11 cellular contexts compared by ENCODE assay signal in the genomic region with DNA sequence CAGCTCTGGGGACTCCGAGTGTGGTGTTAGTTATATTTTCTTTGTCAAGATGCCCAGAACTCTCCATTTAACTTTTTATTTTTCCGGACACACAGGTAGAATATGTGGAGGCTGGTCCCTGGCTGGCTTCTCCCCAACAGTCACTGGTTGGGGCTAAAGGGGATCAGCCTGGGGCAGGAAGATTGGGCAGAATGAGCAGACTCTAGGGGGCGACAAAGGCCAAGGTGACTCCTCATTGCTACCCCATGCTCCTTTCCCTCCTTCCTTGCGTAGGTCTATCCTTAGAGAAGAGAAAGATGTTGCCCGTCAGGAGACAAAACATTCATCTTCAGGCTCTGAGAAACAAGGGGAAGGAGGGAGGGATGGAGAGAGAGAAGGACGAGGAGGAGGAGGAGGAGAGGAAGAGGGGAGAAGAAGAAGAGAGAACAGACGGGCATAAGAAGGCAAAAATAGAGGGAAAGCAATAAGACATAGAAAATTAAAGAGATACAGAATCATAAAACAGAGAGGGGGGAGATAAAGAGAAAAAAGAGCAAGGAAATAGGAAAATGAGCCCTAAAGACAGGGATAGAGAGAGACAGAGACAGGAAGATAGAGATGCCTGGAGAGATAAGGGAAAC.
DNase-seq lines count a peak whose midpoint lies in the region; TF ChIP-seq lines count a peak whose summit lies in the region.
"Had no signal": no experiment of that assay in that cellular context is flagged by ENCODE, and none has a peak within 500 bp of the region (broad histone marks: within the 10 kb centered on the region; RNA-seq: fewer than 3 reads in every experiment).

No MANE protein-coding gene starts in this region.

- TF ChIP-seq CTCF in MCF 10A (IDR thresholded peaks at IDR 0.05; ENCODE audit: unreplicated experiment): peak; percentile 46
- TF ChIP-seq CTCF in breast epithelium (IDR thresholded peaks at IDR 0.05): peak in 1 of 3 donors; percentile 36
- peak; percentile 51 for TF ChIP-seq CTCF in endothelial cell (IDR thresholded peaks at IDR 0.05; ENCODE audit: unreplicated experiment)
- no peak for TF ChIP-seq CTCF in suprapubic skin (IDR thresholded peaks at IDR 0.05)

- H3K36me3 ChIP-seq in breast epithelium: no peaks in the 10 kb centered on the region
- no peaks in the 10 kb centered on the region for H3K36me3 ChIP-seq in suprapubic skin

- H3K27me3 Mint-ChIP-seq in MCF 10A (ENCODE audit: insufficient read depth, unreplicated experiment) (no peaks in the 10 kb centered on the region), endothelial cell (ENCODE audit: unreplicated experiment) (peaks cover 5% of the 10 kb centered on the region)

- CTCF ChIA-PET in MCF 10A (lab: Yijun Ruan, JAX): interaction anchor here (0.7 to 5.8 kb wide), 11 partner anchors 7 to 196 kb away, joined by 3 to 32 read pairs (median 3); no protein-coding TSS in a partner anchor

- no peaks in the 10 kb centered on the region for H3K4me1 ChIP-seq in breast epithelium
- H3K4me1 ChIP-seq in suprapubic skin: peaks cover 1% of the 10 kb centered on the region

- no peaks in the 10 kb centered on the region for H3K4me1 Mint-ChIP-seq in MCF 10A (ENCODE audit: insufficient read depth, unreplicated experiment)
- peaks cover 18% of the 10 kb centered on the region for H3K4me1 Mint-ChIP-seq in endothelial cell (ENCODE audit: unreplicated experiment)

- no peak overlapping the region for H3K4me3 Mint-ChIP-seq in MCF 10A (ENCODE audit: unreplicated experiment)
- no peak overlapping the region for H3K4me3 Mint-ChIP-seq in endothelial cell (ENCODE audit: unreplicated experiment)
- H3K4me3 Mint-ChIP-seq: nephron; stimulated activated naive CD8-positive, alpha-beta T cell treated with anti-CD3 and anti-CD28 coated beads, Interleukin-15, Interleukin-2, amounts not matched to agents 100 ng/mL and 50 ng/mL, for 24 hours had no signal

- peaks cover 0 to 12% of the 10 kb centered on the region in 2 donors for H3K27me3 ChIP-seq in breast epithelium
- H3K27me3 ChIP-seq in suprapubic skin: peaks cover 23% of the 10 kb centered on the region

- no peaks in the 10 kb centered on the region for H3K36me3 Mint-ChIP-seq in MCF 10A (ENCODE audit: insufficient read depth, unreplicated experiment)
- no peaks in the 10 kb centered on the region for H3K36me3 Mint-ChIP-seq in endothelial cell (ENCODE audit: low read depth, unreplicated experiment)

- DNase-seq in MCF 10A (ENCODE audit: unreplicated experiment) (peak; percentile 51), breast epithelium (ENCODE audit: low spot score in 2 of 2) (no peak), NCI-H748 treated with DMSO at 0.1 percent for 48 hours (lab: John Stamatoyannopoulos, UW) (peak; percentile 63), endothelial cell (ENCODE audit: low spot score) (peak; percentile 44), pons (ENCODE audit: low spot score) (no peak), suprapubic skin (ENCODE audit: low spot score in 2 of 2) (no peak), inferior parietal cortex (ENCODE audit: extremely low spot score) (no peak)
- peak; percentile 36 for DNase-seq in stimulated activated CD8-positive, alpha-beta memory T cell treated with anti-CD3 and anti-CD28 coated beads, Interleukin-4, amount 100 ng/mL, for 48 hours
- DNase-seq: T-helper 1 cell had no signal

- 50% methylated on average over 7 of the region's 7 CpGs for WGBS in suprapubic skin

- H3K9me3 Mint-ChIP-seq in MCF 10A (ENCODE audit: unreplicated experiment) (peaks cover 11% of the 10 kb centered on the region), endothelial cell (ENCODE audit: unreplicated experiment) (no peaks in the 10 kb centered on the region)

- POLR2A ChIA-PET in MCF 10A (lab: Yijun Ruan, JAX): no interaction called here

- no TSS peak for BruUV-seq in MCF 10A (replicated peaks; lab: Mats Ljungman, UMichigan)

- TF ChIP-seq EP300 in suprapubic skin (IDR thresholded peaks at IDR 0.05): no peak

- H3K27ac ChIP-seq in breast epithelium (no peak overlapping the region), suprapubic skin (no peak overlapping the region)

- H3K9me3 ChIP-seq in breast epithelium (peaks cover 0 to 11% of the 10 kb centered on the region in 2 donors), suprapubic skin (no peaks in the 10 kb centered on the region)

- TF ChIP-seq POLR2A in breast epithelium (IDR thresholded peaks at IDR 0.05): no peak
- TF ChIP-seq POLR2A in suprapubic skin (IDR thresholded peaks at IDR 0.05): no peak

- no peak overlapping the region for H3K27ac Mint-ChIP-seq in MCF 10A (ENCODE audit: low read depth, unreplicated experiment)
- no peak overlapping the region for H3K27ac Mint-ChIP-seq in endothelial cell (ENCODE audit: unreplicated experiment)
- H3K27ac Mint-ChIP-seq: nephron; stimulated activated naive CD8-positive, alpha-beta T cell treated with anti-CD3 and anti-CD28 coated beads, Interleukin-15, Interleukin-2, amounts not matched to agents 100 ng/mL and 50 ng/mL, for 24 hours had no signal

- H3K4me3 ChIP-seq in breast epithelium (no peak overlapping the region), suprapubic skin (no peak overlapping the region)

- intact Hi-C loops in MCF 10A (cut with micrococcal nuclease): loop anchor here (1.0 to 5.0 kb wide), 3 partner anchors 90 to 199 kb away; a partner anchor contains a TSS
- intact Hi-C loops in breast epithelium (cut with DNase I; ENCODE audit: low total_unique reads): no loop called here

Comparison
In these comparisons a context has a peak if more than half of its experiments do, and no peak if none do; other contexts are left out.
1. DNase-seq: peak in MCF 10A (single experiment), NCI-H748 treated with DMSO at 0.1 percent for 48 hours (single experiment), endothelial cell (single experiment) and stimulated activated CD8-positive, alpha-beta memory T cell treated with anti-CD3 and anti-CD28 coated beads, Interleukin-4, amount 100 ng/mL, for 48 hours (single experiment); none in breast epithelium (0 of 2), pons (single experiment), suprapubic skin (0 of 2) and inferior parietal cortex (single experiment).
2. CTCF ChIP-seq: peak in MCF 10A (single experiment) and endothelial cell (single experiment); none in suprapubic skin (0 of 2).